32 cellular contexts compared by ENCODE assay signal in genomic region chr1:1311107-1312104, GRCh38. TPM values are rescaled to one million over a fixed set of nuclear protein-coding genes. Genes with fewer than 3 reads are reported as not detected.
DNase-seq lines count a peak whose midpoint lies in the region; ATAC-seq, FAIRE-seq and TF ChIP-seq lines count a peak whose summit lies in the region.
"Had no signal": no experiment of that assay in that cellular context is flagged by ENCODE, and none has a peak within 500 bp of the region (broad histone marks: within the 10 kb centered on the region; RNA-seq: fewer than 3 reads in every experiment).

No MANE protein-coding gene starts in this region.

- no peaks in the 10 kb centered on the region for H3K27me3 Mint-ChIP-seq in activated T-helper 17 cell treated with anti-CD3 and anti-CD28 coated beads, Interleukin-2, amount 50 U/mL, for 72 hours
- H3K27me3 Mint-ChIP-seq in glutamatergic neuron (ENCODE audit: unreplicated experiment): peaks cover 17% of the 10 kb centered on the region
- H3K27me3 Mint-ChIP-seq: activated naive CD4-positive, alpha-beta T cell treated with anti-CD3 and anti-CD28 coated beads, Interleukin-2, amount 50 U/mL, for 24 hours; naive thymus-derived CD8-positive, alpha-beta T cell had no signal

- no peak for ATAC-seq in activated T-helper 17 cell treated with anti-CD3 and anti-CD28 coated beads, Interleukin-2, amount 50 U/mL, for 72 hours (replicated peaks)
- ATAC-seq in GM21360 (IDR thresholded peaks at IDR 0.05; ENCODE audit: unreplicated experiment) (no peak), esophagus mucosa (no peak)
- ATAC-seq: activated CD8-positive, alpha-beta T cell treated with anti-CD3 and anti-CD28 coated beads, Interleukin-2, amount 10 ng/mL, durations not matched to agents 7 days and 5 days; left cardiac atrium; naive thymus-derived CD8-positive, alpha-beta T cell; SK-N-SH treated with all-trans-retinoic acid at 6 μM for 48 hours; stimulated activated naive CD8-positive, alpha-beta T cell treated with anti-CD3 and anti-CD28 coated beads, Interleukin-15, Interleukin-2, amounts not matched to agents 100 U/mL and 50 U/mL, for 24 hours had no signal

- peaks cover 12% of the 10 kb centered on the region for H3K4me1 ChIP-seq in A673 (ENCODE audit: insufficient read depth, low read length, poor library complexity, severe bottlenecking)
- peaks cover 12% of the 10 kb centered on the region for H3K4me1 ChIP-seq in ovary (ENCODE audit: insufficient read depth)

- no peak for FAIRE-seq in GM12891 (lab: Jason Lieb, UNC)
- FAIRE-seq: HTR-8/SVneo, urothelium cell line had no signal

- CTCF ChIA-PET in A673 (lab: Charles Lee): no interaction called here

- H3K36me3 ChIP-seq in A673 (ENCODE audit: insufficient read depth, low read length, poor library complexity, severe bottlenecking) (peaks cover 36% of the 10 kb centered on the region), ovary (no peaks in the 10 kb centered on the region)

- H3K27ac Mint-ChIP-seq in activated T-helper 17 cell treated with anti-CD3 and anti-CD28 coated beads, Interleukin-2, amount 50 U/mL, for 72 hours: no peak overlapping the region
- peak overlapping the region; percentile 33 for H3K27ac Mint-ChIP-seq in glutamatergic neuron (ENCODE audit: unreplicated experiment)
- H3K27ac Mint-ChIP-seq: activated naive CD4-positive, alpha-beta T cell treated with anti-CD3 and anti-CD28 coated beads, Interleukin-2, amount 50 U/mL, for 24 hours had no signal

- H3K4me1 Mint-ChIP-seq in activated T-helper 17 cell treated with anti-CD3 and anti-CD28 coated beads, Interleukin-2, amount 50 U/mL, for 72 hours: no peaks in the 10 kb centered on the region
- H3K4me1 Mint-ChIP-seq in glutamatergic neuron (ENCODE audit: low read depth, unreplicated experiment): peaks cover 5% of the 10 kb centered on the region

- TF ChIP-seq POLR2A in GM12891 (IDR thresholded peaks at IDR 0.05; ENCODE audit: low read depth, low read length) (no peak), ovary (IDR thresholded peaks at IDR 0.05) (no peak)

- POLR2A ChIA-PET in A673 (lab: Charles Lee; ENCODE audit: low non-redundant PET): interaction anchor here (0.6 kb wide), 1 partner anchor 431 kb away, joined by 4 read pairs; no protein-coding TSS in a partner anchor

- TF ChIP-seq CTCF in A673 (conservative IDR thresholded peaks at IDR 0.05; ENCODE audit: low read depth, low read length) (no peak), glutamatergic neuron (IDR thresholded peaks at IDR 0.05; ENCODE audit: partially characterized antibody, unreplicated experiment) (no peak), ovary (IDR thresholded peaks at IDR 0.05) (no peak)

- H3K4me3 ChIP-seq in A673 (ENCODE audit: low read depth, low read length, poor library complexity, severe bottlenecking) (no peak overlapping the region), ovary (no peak overlapping the region)
- H3K4me3 ChIP-seq: lung, MG63, skin epidermis, thoracic aorta had no signal

- TF ChIP-seq EP300 in ovary (IDR thresholded peaks at IDR 0.05): no peak

- H3K36me3 Mint-ChIP-seq in activated T-helper 17 cell treated with anti-CD3 and anti-CD28 coated beads, Interleukin-2, amount 50 U/mL, for 72 hours (ENCODE audit: low read depth): peaks cover 38% of the 10 kb centered on the region
- no peaks in the 10 kb centered on the region for H3K36me3 Mint-ChIP-seq in glutamatergic neuron (ENCODE audit: unreplicated experiment)
- H3K36me3 Mint-ChIP-seq: immature natural killer cell had no signal

- H3K27ac ChIP-seq in A673 (ENCODE audit: low read depth, low read length, poor library complexity, severe bottlenecking): no peak overlapping the region
- no peak overlapping the region for H3K27ac ChIP-seq in ovary
- H3K27ac ChIP-seq: thoracic aorta had no signal

- H3K4me3 Mint-ChIP-seq in activated T-helper 17 cell treated with anti-CD3 and anti-CD28 coated beads, Interleukin-2, amount 50 U/mL, for 72 hours: peak overlapping the region; percentile 69
- H3K4me3 Mint-ChIP-seq in glutamatergic neuron (ENCODE audit: unreplicated experiment): no peak overlapping the region

- no peaks in the 10 kb centered on the region for H3K9me3 Mint-ChIP-seq in activated T-helper 17 cell treated with anti-CD3 and anti-CD28 coated beads, Interleukin-2, amount 50 U/mL, for 72 hours
- H3K9me3 Mint-ChIP-seq in glutamatergic neuron (ENCODE audit: unreplicated experiment): peaks cover 12% of the 10 kb centered on the region
- H3K9me3 Mint-ChIP-seq: activated naive CD4-positive, alpha-beta T cell treated with anti-CD3 and anti-CD28 coated beads, Interleukin-2, amount 50 U/mL, for 24 hours; immature natural killer cell; naive thymus-derived CD8-positive, alpha-beta T cell had no signal

- no peaks in the 10 kb centered on the region for H3K9me3 ChIP-seq in A673 (ENCODE audit: low read depth, low read length, poor library complexity, severe bottlenecking)
- H3K9me3 ChIP-seq in ovary: no peaks in the 10 kb centered on the region
- H3K9me3 ChIP-seq: MG63, thoracic aorta had no signal

- DNase-seq in A673 (ENCODE audit: low spot score) (no peak), GM12891 (ENCODE audit: insufficient read length, low spot score) (no peak), glutamatergic neuron (no peak), ovary (no peak)
- DNase-seq: activated CD4-positive, CD25-positive, alpha-beta regulatory T cell treated with anti-CD3 and anti-CD28 coated beads, Interleukin-2, amount 50 U/mL, for 72 hours; activated CD8-positive, alpha-beta T cell treated with anti-CD3 and anti-CD28 coated beads, Interleukin-2, amount 10 ng/mL, durations not matched to agents 7 days and 5 days; amygdala; DMS79 treated with DMSO at 0.1 percent for 48 hours; dorsolateral prefrontal cortex; GDM1; GOT3; immature natural killer cell; KG1; left cardiac atrium; MG63; naive thymus-derived CD8-positive, alpha-beta T cell; NCI-H1105; NCI-H187; NCI-H2171; NCI-H82; stimulated activated naive CD8-positive, alpha-beta T cell treated with anti-CD3 and anti-CD28 coated beads, Interleukin-15, Interleukin-2, amounts not matched to agents 100 U/mL and 50 U/mL, for 24 hours; T-helper 2 cell had no signal

- BruUV-seq in A673 (replicated peaks; lab: Mats Ljungman, UMichigan): TSS peak; percentile 28

- intact Hi-C loops in A673 (cut with micrococcal nuclease; ENCODE audit: unreplicated experiment): no loop called here
- intact Hi-C loops in ovary (cut with DNase I): loop anchor here in 1 of 4 donors (10.0 kb wide), 1 partner anchor 193 kb away; no protein-coding TSS in a partner anchor

- H3K27me3 ChIP-seq in A673 (replicated peaks; ENCODE audit: insufficient read depth, low read depth, low read length, poor library complexity): no peaks in the 10 kb centered on the region
- H3K27me3 ChIP-seq in ovary: no peaks in the 10 kb centered on the region
- H3K27me3 ChIP-seq: dorsolateral prefrontal cortex, MG63 had no signal

- WGBS in ovary, 3 donors: 82 to 85% (median 82%) methylated on average over 21 to 22 of the region's 22 CpGs

TF ChIP-seq in GM12891, 5 proteins besides CTCF, POLR2A, EP300 and RAD21:
- TF ChIP-seq POLR2AphosphoS5 (IDR thresholded peaks at IDR 0.05; ENCODE audit: low read depth, low read length): peak; percentile 46; the same call in 1 of the 2 replicates
- TF ChIP-seq SPI1 (IDR thresholded peaks at IDR 0.05; ENCODE audit: low read depth, low read length): no peak

RNA-seq across cellular contexts. Expression of gene PUSL1, which starts 3.0 kb away (rescaled TPM):
- total RNA-seq in A673 (2021) (28.5 and 31.3 TPM in 2 replicates), glutamatergic neuron (ENCODE audit: unreplicated experiment) (45.5 TPM), esophagus mucosa (23.0 TPM), ovary (10 to 100 TPM; 12.5 to 27.6 (median 21.7) TPM)
- polyA plus RNA-seq in GM12891 (2012; ENCODE audit: low read depth, missing spikeins): 10.1 TPM
- 10 to 100 TPM; 15.9 to 24.0 TPM for total RNA-seq in activated T-helper 17 cell treated with anti-CD3 and anti-CD28 coated beads, Interleukin-2, amount 50 U/mL, for 72 hours
- polyA plus RNA-seq in ovary: 10 to 100 TPM in 1 of 2 donors, under 1 TPM in 1; 0.18 to 14.7 TPM

RNA-seq across cellular contexts. Expression of gene ACAP3, which starts 3.7 kb away (rescaled TPM):
- 67.6 and 71.9 TPM in 2 replicates for total RNA-seq in A673 (2021)
- 16.1 TPM for polyA plus RNA-seq in GM12891 (2012; ENCODE audit: low read depth, missing spikeins)
- total RNA-seq in activated T-helper 17 cell treated with anti-CD3 and anti-CD28 coated beads, Interleukin-2, amount 50 U/mL, for 72 hours: 10 to 100 TPM; 41.4 to 43.3 TPM
- 1,099 TPM for total RNA-seq in glutamatergic neuron (ENCODE audit: unreplicated experiment)
- 35.3 TPM for total RNA-seq in esophagus mucosa
- total RNA-seq in ovary: 10 to 100 TPM; 23.1 to 62.4 (median 46.4) TPM
- polyA plus RNA-seq in ovary: 10 to 100 TPM in 1 of 2 donors, 1 to 10 TPM in 1; 3.5 to 33.4 TPM

RNA-seq across cellular contexts. Expression of gene INTS11, which starts 13.1 kb away (rescaled TPM):
- 156 and 182 TPM in 2 replicates for total RNA-seq in A673 (2021)
- 53.4 TPM for polyA plus RNA-seq in GM12891 (2012; ENCODE audit: low read depth, missing spikeins)
- 100 to 1,000 TPM; 122 to 125 TPM for total RNA-seq in activated T-helper 17 cell treated with anti-CD3 and anti-CD28 coated beads, Interleukin-2, amount 50 U/mL, for 72 hours
- total RNA-seq in glutamatergic neuron (ENCODE audit: unreplicated experiment): 147 TPM
- total RNA-seq in esophagus mucosa: 54.0 TPM
- total RNA-seq in ovary: 100 to 1,000 TPM; 102 to 135 (median 109) TPM
- 100 to 1,000 TPM in 1 of 2 donors, 10 to 100 TPM in 1; 72.6 to 119 TPM for polyA plus RNA-seq in ovary

RNA-seq across cellular contexts. Expression of gene CPTP, which starts 13.2 kb away (rescaled TPM):
- total RNA-seq in A673 (2021): 17.0 and 20.8 TPM in 2 replicates
- polyA plus RNA-seq in GM12891 (2012; ENCODE audit: low read depth, missing spikeins): 11.6 TPM
- total RNA-seq in activated T-helper 17 cell treated with anti-CD3 and anti-CD28 coated beads, Interleukin-2, amount 50 U/mL, for 72 hours: 10 to 100 TPM; 16.8 to 22.3 TPM
- 18.7 TPM for total RNA-seq in glutamatergic neuron (ENCODE audit: unreplicated experiment)
- 25.1 TPM for total RNA-seq in esophagus mucosa
- total RNA-seq in ovary: 10 to 100 TPM; 13.8 to 21.0 (median 14.8) TPM
- polyA plus RNA-seq in ovary: 10 to 100 TPM in 1 of 2 donors, 1 to 10 TPM in 1; 2.4 to 18.3 TPM

RNA-seq across cellular contexts. Expression of gene TAS1R3, which starts 19.7 kb away (rescaled TPM):
- total RNA-seq in A673 (2021) (0.21 and 0.39 TPM in 2 replicates), glutamatergic neuron (ENCODE audit: unreplicated experiment) (1.3 TPM), esophagus mucosa (0.56 TPM), ovary (under 1 TPM in 6 of 7 donors, not detected in 1; 0.07 to 0.40 (median 0.23) TPM)
- 0.50 TPM for polyA plus RNA-seq in GM12891 (2012; ENCODE audit: low read depth, missing spikeins)
- 1 to 10 TPM in 1 of 2 donors, under 1 TPM in 1; 0.71 to 1.1 TPM for total RNA-seq in activated T-helper 17 cell treated with anti-CD3 and anti-CD28 coated beads, Interleukin-2, amount 50 U/mL, for 72 hours
- under 1 TPM in 1 of 2 donors, not detected in 1; 0.24 TPM for polyA plus RNA-seq in ovary

Comparison
In these comparisons a context has a peak if more than half of its experiments do, and no peak if none do; other contexts are left out.
1. RNA of gene ACAP3, which starts 3.7 kb away (total RNA-seq): 1,099 TPM in glutamatergic neuron (single experiment); 67.6 to 71.9 TPM in A673, 23.1 to 62.4 TPM in ovary, 41.4 to 43.3 TPM in activated T-helper 17 cell treated with anti-CD3 and anti-CD28 coated beads, Interleukin-2, amount 50 U/mL, for 72 hours and 35.3 TPM in esophagus mucosa (single experiment); every median in the first group is over 10 times any median in the second.